ENCODE assay signal across 8 cellular contexts in genomic region chr17:30709096-30709495, GRCh38.
DNase-seq lines count a peak whose midpoint lies in the region; ATAC-seq, FAIRE-seq and TF ChIP-seq lines count a peak whose summit lies in the region.
"Not testable (repeated sequence)": the region's sequence is repeated elsewhere in the genome, so short reads cannot be mapped to it uniquely, and the experiment has no call there.

No MANE protein-coding gene starts in this region.

- not testable (repeated sequence) for H3K4me1 ChIP-seq in A673 (ENCODE audit: insufficient read depth, low read length, poor library complexity, severe bottlenecking); Panc1 (ENCODE audit: control insufficient read depth, insufficient read depth, low read length); endothelial cell of umbilical vein (ENCODE audit: control insufficient read depth, extremely low read depth, insufficient read depth, low read length)

- H3K9me3 ChIP-seq in A673 (ENCODE audit: low read depth, low read length, poor library complexity, severe bottlenecking); Panc1 (ENCODE audit: control insufficient read depth, insufficient read depth, low read depth, low read length); endothelial cell of umbilical vein (replicated peaks; ENCODE audit: control insufficient read depth, insufficient read depth, low read length): not testable (repeated sequence)

- not testable (repeated sequence) for TF ChIP-seq CTCF in A673 (conservative IDR thresholded peaks at IDR 0.05; ENCODE audit: low read depth, low read length); Panc1 (IDR thresholded peaks at IDR 0.05); endothelial cell of umbilical vein (IDR thresholded peaks at IDR 0.05; ENCODE audit: extremely low read depth in 1 of 2, insufficient read depth in 1 of 2, low read depth in 1 of 2, low read length in 2 of 2); kidney epithelial cell (IDR thresholded peaks at IDR 0.05; ENCODE audit: insufficient read depth, low read length, poor library complexity, severe bottlenecking)

- not testable (repeated sequence) for H3K4me3 Mint-ChIP-seq in activated naive CD4-positive, alpha-beta T cell treated with anti-CD3 and anti-CD28 coated beads for 36 hours

- H3K27ac ChIP-seq in A673 (ENCODE audit: low read depth, low read length, poor library complexity, severe bottlenecking): peak overlapping the region; percentile 82
- H3K27ac ChIP-seq in Panc1 (ENCODE audit: low read length); endothelial cell of umbilical vein (ENCODE audit: insufficient read depth, low read depth, low read length): not testable (repeated sequence)

- in situ Hi-C loops in Panc1 (cut with HindIII; ENCODE audit: low pct_unique_long_range_greater_than_20kb, low sequenced_read_pairs): not testable (repeated sequence)

- H3K4me1 Mint-ChIP-seq in activated naive CD4-positive, alpha-beta T cell treated with anti-CD3 and anti-CD28 coated beads for 36 hours (ENCODE audit: low read depth): peaks cover 32% of the 10 kb centered on the region

- H3K27ac Mint-ChIP-seq in activated naive CD4-positive, alpha-beta T cell treated with anti-CD3 and anti-CD28 coated beads for 36 hours: not testable (repeated sequence)

- not testable (repeated sequence) for H3K27me3 ChIP-seq in A673 (replicated peaks; ENCODE audit: insufficient read depth, low read depth, low read length, poor library complexity); Panc1 (ENCODE audit: control insufficient read depth, insufficient read depth, low read length)
- peaks cover 15 to 17% of the 10 kb centered on the region in 2 experiments for H3K27me3 ChIP-seq in endothelial cell of umbilical vein (ENCODE audit: control insufficient read depth in 2 of 2, insufficient read depth in 2 of 2, low read length in 2 of 2)
- peaks cover 11% of the 10 kb centered on the region for H3K27me3 ChIP-seq in kidney epithelial cell (ENCODE audit: control insufficient read depth, insufficient read depth, low read length)

- not testable (repeated sequence) for H3K9me1 ChIP-seq in endothelial cell of umbilical vein (replicated peaks; ENCODE audit: control insufficient read depth, extremely low read depth, insufficient read depth, low read length)

- peak overlapping the region; percentile 54 for H2AFZ ChIP-seq in endothelial cell of umbilical vein (ENCODE audit: low read depth, low read length)

- not testable (repeated sequence) for DNase-seq in A673 (ENCODE audit: low spot score); Panc1 (ENCODE audit: low read depth, low spot score); endothelial cell of umbilical vein (ENCODE audit: low read depth, low spot score); kidney epithelial cell (ENCODE audit: low read depth); skeletal muscle cell (ENCODE audit: low read depth)
- peak; percentile 19 for DNase-seq in activated naive CD4-positive, alpha-beta T cell treated with anti-CD3 and anti-CD28 coated beads for 36 hours

- H3K4me3 ChIP-seq in A673 (ENCODE audit: low read depth, low read length, poor library complexity, severe bottlenecking): peak overlapping the region; percentile 60
- peak overlapping the region; percentile 48 to 68 for H3K4me3 ChIP-seq in Panc1 (ENCODE audit: low read depth in 2 of 2, low read length in 2 of 2)
- H3K4me3 ChIP-seq in endothelial cell of umbilical vein (replicated peaks in 1 of 3; ENCODE audit: insufficient read depth in 1 of 3, low read depth in 1 of 3, low read length in 3 of 3): peak overlapping the region in 2 of 3 experiments; percentile 9 to 70
- peak overlapping the region; percentile 67 for H3K4me3 ChIP-seq in kidney epithelial cell (ENCODE audit: low read depth, low read length)
- peak overlapping the region; percentile 69 for H3K4me3 ChIP-seq in skeletal muscle cell (ENCODE audit: low read depth, low read length)

- peak overlapping the region; percentile 96 for H3K4me2 ChIP-seq in endothelial cell of umbilical vein (ENCODE audit: insufficient read depth, low read length)

- not testable (repeated sequence) for H3K9me3 Mint-ChIP-seq in activated naive CD4-positive, alpha-beta T cell treated with anti-CD3 and anti-CD28 coated beads for 36 hours

- CTCF ChIA-PET in A673 (lab: Charles Lee); Panc1 (lab: Charles Lee): not testable (repeated sequence)
- CTCF ChIA-PET in activated naive CD4-positive, alpha-beta T cell treated with anti-CD3 and anti-CD28 coated beads for 36 hours (lab: Charles Lee): interaction anchor here (0.9 kb wide), 1 partner anchor 605 kb away, joined by 3 read pairs; no protein-coding TSS in a partner anchor
- CTCF ChIA-PET in endothelial cell of umbilical vein (lab: Charles Lee): interaction anchor here (0.6 to 1.4 kb wide), 4 partner anchors 10 to 109 kb away, joined by 3 to 7 read pairs (median 4); no protein-coding TSS in a partner anchor

- not testable (repeated sequence) for TF ChIP-seq POLR2A in endothelial cell of umbilical vein (IDR thresholded peaks at IDR 0.05; ENCODE audit: low read depth, low read length)

- H3K36me3 ChIP-seq in A673 (ENCODE audit: insufficient read depth, low read length, poor library complexity, severe bottlenecking); Panc1 (ENCODE audit: control insufficient read depth, insufficient read depth, low read length); endothelial cell of umbilical vein (ENCODE audit: control insufficient read depth in 2 of 2, extremely low read depth in 1 of 2, insufficient read depth in 2 of 2, low read length in 2 of 2); kidney epithelial cell (ENCODE audit: control insufficient read depth, insufficient read depth, low read length): not testable (repeated sequence)

- dilution Hi-C loops in endothelial cell of umbilical vein (cut with MboI; ENCODE audit: extremely low pct_ligation_motif_present, low sequenced_read_pairs): not testable (repeated sequence)

- not testable (repeated sequence) for H3K36me3 Mint-ChIP-seq in activated naive CD4-positive, alpha-beta T cell treated with anti-CD3 and anti-CD28 coated beads for 36 hours (ENCODE audit: low read depth)

- peaks cover 26% of the 10 kb centered on the region for H3K27me3 Mint-ChIP-seq in activated naive CD4-positive, alpha-beta T cell treated with anti-CD3 and anti-CD28 coated beads for 36 hours (ENCODE audit: low read depth)

- not testable (repeated sequence) for H3K79me2 ChIP-seq in endothelial cell of umbilical vein (ENCODE audit: control insufficient read depth, insufficient read depth, low read length)

- not testable (repeated sequence) for FAIRE-seq in endothelial cell of umbilical vein (lab: Jason Lieb, UNC)

- intact Hi-C loops in A673 (cut with micrococcal nuclease; ENCODE audit: unreplicated experiment); Panc1 (cut with micrococcal nuclease; ENCODE audit: unreplicated experiment); endothelial cell of umbilical vein (cut with micrococcal nuclease): not testable (repeated sequence)
- intact Hi-C loops in activated naive CD4-positive, alpha-beta T cell treated with anti-CD3 and anti-CD28 coated beads for 36 hours (cut with micrococcal nuclease): loop anchor here (2.0 to 5.0 kb wide), 2 partner anchors 116 to 592 kb away; partner anchors contain the start of genes CRLF3 and NSRP1

- not testable (repeated sequence) for BruUV-seq in A673 (replicated peaks; lab: Mats Ljungman, UMichigan); Panc1 (replicated peaks; lab: Mats Ljungman, UMichigan); endothelial cell of umbilical vein (replicated peaks; lab: Mats Ljungman, UMichigan)

- ATAC-seq in GM18498 (IDR thresholded peaks at IDR 0.05; ENCODE audit: unreplicated experiment) (peak; percentile 19), HG03442 (IDR thresholded peaks at IDR 0.05; ENCODE audit: unreplicated experiment) (peak; percentile 19), Panc1 (peak; percentile 33)

- POLR2A ChIA-PET in A673 (lab: Charles Lee; ENCODE audit: low non-redundant PET); Panc1 (lab: Charles Lee); endothelial cell of umbilical vein (lab: Charles Lee): not testable (repeated sequence)

- not testable (repeated sequence) for H4K20me1 ChIP-seq in endothelial cell of umbilical vein (replicated peaks; ENCODE audit: control insufficient read depth, extremely low read depth, insufficient read depth, low read length)

- not testable (repeated sequence) for H3K9ac ChIP-seq in endothelial cell of umbilical vein (replicated peaks; ENCODE audit: extremely low read depth, insufficient read depth, low read length)
